2 cellular contexts compared by ENCODE assay signal in the genomic region with DNA sequence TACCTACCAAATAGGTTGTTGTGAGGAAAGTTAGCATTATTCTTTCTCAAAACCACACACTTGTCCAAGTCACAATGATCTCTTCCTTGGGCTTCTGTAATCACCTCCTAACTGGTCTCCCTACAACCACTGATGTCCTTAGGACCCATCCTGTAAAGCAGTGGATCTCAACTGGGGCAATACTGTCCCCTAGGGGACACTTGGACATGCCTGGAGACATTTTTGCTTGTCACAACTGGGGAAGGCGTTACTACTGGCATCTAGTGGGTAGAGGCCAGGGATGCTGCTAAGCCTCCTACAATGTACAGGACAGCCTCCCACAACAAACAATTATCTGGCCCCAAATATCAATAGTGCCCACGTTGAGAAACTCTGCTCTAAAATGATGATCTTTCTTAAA.
TF ChIP-seq lines count a peak whose summit lies in the region.

No MANE protein-coding gene starts in this region.

TF ChIP-seq in A549, 52 proteins besides CTCF, POLR2A, EP300 and RAD21 (continued from another document):
- TF ChIP-seq, protein P1, sequence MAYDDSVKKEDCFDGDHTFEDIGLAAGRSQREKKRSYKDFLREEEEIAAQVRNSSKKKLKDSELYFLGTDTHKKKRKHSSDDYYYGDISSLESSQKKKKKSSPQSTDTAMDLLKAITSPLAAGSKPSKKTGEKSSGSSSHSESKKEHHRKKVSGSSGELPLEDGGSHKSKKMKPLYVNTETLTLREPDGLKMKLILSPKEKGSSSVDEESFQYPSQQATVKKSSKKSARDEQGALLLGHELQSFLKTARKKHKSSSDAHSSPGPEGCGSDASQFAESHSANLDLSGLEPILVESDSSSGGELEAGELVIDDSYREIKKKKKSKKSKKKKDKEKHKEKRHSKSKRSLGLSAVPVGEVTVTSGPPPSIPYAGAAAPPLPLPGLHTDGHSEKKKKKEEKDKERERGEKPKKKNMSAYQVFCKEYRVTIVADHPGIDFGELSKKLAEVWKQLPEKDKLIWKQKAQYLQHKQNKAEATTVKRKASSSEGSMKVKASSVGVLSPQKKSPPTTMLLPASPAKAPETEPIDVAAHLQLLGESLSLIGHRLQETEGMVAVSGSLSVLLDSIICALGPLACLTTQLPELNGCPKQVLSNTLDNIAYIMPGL (CRISPR knock-in tag; IDR thresholded peaks at IDR 0.05; ENCODE audit: borderline replicate concordance) = no peak
- TF ChIP-seq MAFK (IDR thresholded peaks at IDR 0.05; ENCODE audit: partially characterized antibody) = no peak
- TF ChIP-seq JUN (IDR thresholded peaks at IDR 0.05) = no peak
- TF ChIP-seq CHD4 (IDR thresholded peaks at IDR 0.05; ENCODE audit: borderline replicate concordance) = no peak
- no peak for TF ChIP-seq FOSL2 (IDR thresholded peaks at IDR 0.05)
- no peak for TF ChIP-seq FOSL2 (CRISPR knock-in tag; IDR thresholded peaks at IDR 0.05)
- TF ChIP-seq HOXA7 (CRISPR knock-in tag; IDR thresholded peaks at IDR 0.05) = no peak
- TF ChIP-seq ZSCAN20 (CRISPR knock-in tag; IDR thresholded peaks at IDR 0.05) = no peak
- TF ChIP-seq EHMT2 (IDR thresholded peaks at IDR 0.05; ENCODE audit: low read depth) = no peak
- no peak for TF ChIP-seq HOXB13 (CRISPR knock-in tag; IDR thresholded peaks at IDR 0.05; ENCODE audit: low read depth)
- TF ChIP-seq, protein P2, sequence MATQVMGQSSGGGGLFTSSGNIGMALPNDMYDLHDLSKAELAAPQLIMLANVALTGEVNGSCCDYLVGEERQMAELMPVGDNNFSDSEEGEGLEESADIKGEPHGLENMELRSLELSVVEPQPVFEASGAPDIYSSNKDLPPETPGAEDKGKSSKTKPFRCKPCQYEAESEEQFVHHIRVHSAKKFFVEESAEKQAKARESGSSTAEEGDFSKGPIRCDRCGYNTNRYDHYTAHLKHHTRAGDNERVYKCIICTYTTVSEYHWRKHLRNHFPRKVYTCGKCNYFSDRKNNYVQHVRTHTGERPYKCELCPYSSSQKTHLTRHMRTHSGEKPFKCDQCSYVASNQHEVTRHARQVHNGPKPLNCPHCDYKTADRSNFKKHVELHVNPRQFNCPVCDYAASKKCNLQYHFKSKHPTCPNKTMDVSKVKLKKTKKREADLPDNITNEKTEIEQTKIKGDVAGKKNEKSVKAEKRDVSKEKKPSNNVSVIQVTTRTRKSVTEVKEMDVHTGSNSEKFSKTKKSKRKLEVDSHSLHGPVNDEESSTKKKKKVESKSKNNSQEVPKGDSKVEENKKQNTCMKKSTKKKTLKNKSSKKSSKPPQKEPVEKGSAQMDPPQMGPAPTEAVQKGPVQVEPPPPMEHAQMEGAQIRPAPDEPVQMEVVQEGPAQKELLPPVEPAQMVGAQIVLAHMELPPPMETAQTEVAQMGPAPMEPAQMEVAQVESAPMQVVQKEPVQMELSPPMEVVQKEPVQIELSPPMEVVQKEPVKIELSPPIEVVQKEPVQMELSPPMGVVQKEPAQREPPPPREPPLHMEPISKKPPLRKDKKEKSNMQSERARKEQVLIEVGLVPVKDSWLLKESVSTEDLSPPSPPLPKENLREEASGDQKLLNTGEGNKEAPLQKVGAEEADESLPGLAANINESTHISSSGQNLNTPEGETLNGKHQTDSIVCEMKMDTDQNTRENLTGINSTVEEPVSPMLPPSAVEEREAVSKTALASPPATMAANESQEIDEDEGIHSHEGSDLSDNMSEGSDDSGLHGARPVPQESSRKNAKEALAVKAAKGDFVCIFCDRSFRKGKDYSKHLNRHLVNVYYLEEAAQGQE (IDR thresholded peaks at IDR 0.05) = no peak
- TF ChIP-seq TP53 (CRISPR knock-in tag; IDR thresholded peaks at IDR 0.05) = no peak
- no peak for TF ChIP-seq PHF8 (IDR thresholded peaks at IDR 0.05; ENCODE audit: borderline replicate concordance, low read depth)

TF ChIP-seq in IMR-90, 13 proteins besides CTCF, POLR2A, EP300 and RAD21 (continued from another document):
- TF ChIP-seq, protein P3, sequence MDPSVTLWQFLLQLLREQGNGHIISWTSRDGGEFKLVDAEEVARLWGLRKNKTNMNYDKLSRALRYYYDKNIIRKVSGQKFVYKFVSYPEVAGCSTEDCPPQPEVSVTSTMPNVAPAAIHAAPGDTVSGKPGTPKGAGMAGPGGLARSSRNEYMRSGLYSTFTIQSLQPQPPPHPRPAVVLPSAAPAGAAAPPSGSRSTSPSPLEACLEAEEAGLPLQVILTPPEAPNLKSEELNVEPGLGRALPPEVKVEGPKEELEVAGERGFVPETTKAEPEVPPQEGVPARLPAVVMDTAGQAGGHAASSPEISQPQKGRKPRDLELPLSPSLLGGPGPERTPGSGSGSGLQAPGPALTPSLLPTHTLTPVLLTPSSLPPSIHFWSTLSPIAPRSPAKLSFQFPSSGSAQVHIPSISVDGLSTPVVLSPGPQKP (IDR thresholded peaks at IDR 0.05; ENCODE audit: borderline replicate concordance, low read depth, low read length) = no peak
